Comparison of ENCODE assay signal across 20 cellular contexts in genomic region chr9:88952976-88953375, GRCh38. TPM values are rescaled to one million over a fixed set of nuclear protein-coding genes. Genes with fewer than 3 reads are reported as not detected.
DNase-seq lines count a peak whose midpoint lies in the region; TF ChIP-seq lines count a peak whose summit lies in the region.
"Had no signal": no experiment of that assay in that cellular context is flagged by ENCODE, and none has a peak within 500 bp of the region (broad histone marks: within the 10 kb centered on the region; RNA-seq: fewer than 3 reads in every experiment).

No MANE protein-coding gene starts in this region.

- peak overlapping the region; percentile 73 for H3K27ac ChIP-seq in left ventricle myocardium inferior (replicated peaks)
- peak overlapping the region; percentile 53 for H3K27ac ChIP-seq in caudate nucleus (ENCODE audit: low read depth, low read length)
- peak overlapping the region; percentile 21 for H3K27ac ChIP-seq in muscle layer of duodenum (ENCODE audit: low read length)
- H3K27ac ChIP-seq in suprapubic skin: peak overlapping the region; percentile 33
- H3K27ac ChIP-seq: KMS-11, left lung, WERI-Rb-1 had no signal

- H3K4me1 ChIP-seq in left ventricle myocardium inferior (peaks cover 53% of the 10 kb centered on the region), muscle layer of duodenum (ENCODE audit: control insufficient read depth in 1 of 2, insufficient read depth in 2 of 2, low read length in 2 of 2) (peaks cover 18 to 36% of the 10 kb centered on the region in 2 donors), suprapubic skin (peaks cover 31% of the 10 kb centered on the region)

- TF ChIP-seq CTCF in left ventricle myocardium inferior (IDR thresholded peaks at IDR 0.05; ENCODE audit: borderline replicate concordance): no peak
- no peak for TF ChIP-seq CTCF in suprapubic skin (IDR thresholded peaks at IDR 0.05)

- H3K4me3 ChIP-seq in left ventricle myocardium inferior (no peak overlapping the region), muscle layer of duodenum (ENCODE audit: low read depth in 1 of 2, low read length in 2 of 2) (no peak overlapping the region), suprapubic skin (no peak overlapping the region)
- H3K4me3 ChIP-seq: left lung had no signal

- H3K27me3 ChIP-seq in left ventricle myocardium inferior (ENCODE audit: low read depth): no peaks in the 10 kb centered on the region
- H3K27me3 ChIP-seq in muscle layer of duodenum (ENCODE audit: low read depth, low read length): no peaks in the 10 kb centered on the region
- H3K27me3 ChIP-seq in suprapubic skin: no peaks in the 10 kb centered on the region
- H3K27me3 ChIP-seq: left lung had no signal

- WGBS in suprapubic skin: 65% methylated on average over 4 of the region's 4 CpGs

- DNase-seq in left ventricle myocardium inferior (no peak), cardiac septum (ENCODE audit: low spot score) (no peak), caudate nucleus (lab: John Stamatoyannopoulos, UW) (no peak), suprapubic skin (ENCODE audit: low spot score in 2 of 2) (no peak), NCI-H128 (lab: John Stamatoyannopoulos, UW; ENCODE audit: unreplicated experiment) (no peak), dedifferentiated amniotic fluid mesenchymal stem cell (ENCODE audit: extremely low spot score) (no peak), islet precursor cell (no peak)
- DNase-seq: activated CD4-positive, alpha-beta T cell treated with anti-CD3 and anti-CD28 coated beads, Interleukin-2, amount 50 U/mL, for 1 hour; activated gamma-delta T cell treated with Interleukin-2 at 50 U/mL for 16 hours; effector memory CD4-positive, alpha-beta T cell; glutamatergic neuron; left lung; NCI-H2029; NCI-H345; PC-3; SIG-M5; T-helper 17 cell; WERI-Rb-1 had no signal

- intact Hi-C loops in left ventricle myocardium inferior (cut with micrococcal nuclease) (no loop called here), cardiac septum (cut with DNase I) (loop anchor here (5.0 to 10.0 kb wide), 2 partner anchors 39 to 138 kb away; partner anchors contain the start of gene S1PR3)

- TF ChIP-seq POLR2A in suprapubic skin (IDR thresholded peaks at IDR 0.05): no peak

- H3K9me3 ChIP-seq in left ventricle myocardium inferior (replicated peaks): no peaks in the 10 kb centered on the region
- no peaks in the 10 kb centered on the region for H3K9me3 ChIP-seq in muscle layer of duodenum (ENCODE audit: control insufficient read depth in 1 of 2, low read length in 2 of 2)
- no peaks in the 10 kb centered on the region for H3K9me3 ChIP-seq in suprapubic skin
- H3K9me3 ChIP-seq: left lung had no signal

- H3K36me3 ChIP-seq in left ventricle myocardium inferior (no peaks in the 10 kb centered on the region), muscle layer of duodenum (ENCODE audit: control insufficient read depth in 1 of 2, insufficient read depth in 2 of 2, low read length in 2 of 2) (no peaks in the 10 kb centered on the region), suprapubic skin (no peaks in the 10 kb centered on the region)
- H3K36me3 ChIP-seq: left lung, WERI-Rb-1 had no signal

- TF ChIP-seq EP300 in suprapubic skin (IDR thresholded peaks at IDR 0.05): no peak

RNA-seq across cellular contexts. Expression of gene S1PR3, which starts 38.3 kb away (rescaled TPM):
- 26.8 TPM for total RNA-seq in left ventricle myocardium inferior
- 9.9 TPM for total RNA-seq in cardiac septum
- 10 to 100 TPM in 1 of 4 donors, 1 to 10 TPM in 3; 4.3 to 13.5 (median 5.6) TPM for total RNA-seq in suprapubic skin

Comparison
In these comparisons a context has a peak if more than half of its experiments do, and no peak if none do; other contexts are left out.
1. H3K27ac ChIP-seq: peak in every context shown above with its lines; median percentile 73 in left ventricle myocardium inferior; 53 in caudate nucleus; 33 in suprapubic skin; 21 in muscle layer of duodenum.